Comparison of ENCODE assay signal across 7 cellular contexts in the genomic region with DNA sequence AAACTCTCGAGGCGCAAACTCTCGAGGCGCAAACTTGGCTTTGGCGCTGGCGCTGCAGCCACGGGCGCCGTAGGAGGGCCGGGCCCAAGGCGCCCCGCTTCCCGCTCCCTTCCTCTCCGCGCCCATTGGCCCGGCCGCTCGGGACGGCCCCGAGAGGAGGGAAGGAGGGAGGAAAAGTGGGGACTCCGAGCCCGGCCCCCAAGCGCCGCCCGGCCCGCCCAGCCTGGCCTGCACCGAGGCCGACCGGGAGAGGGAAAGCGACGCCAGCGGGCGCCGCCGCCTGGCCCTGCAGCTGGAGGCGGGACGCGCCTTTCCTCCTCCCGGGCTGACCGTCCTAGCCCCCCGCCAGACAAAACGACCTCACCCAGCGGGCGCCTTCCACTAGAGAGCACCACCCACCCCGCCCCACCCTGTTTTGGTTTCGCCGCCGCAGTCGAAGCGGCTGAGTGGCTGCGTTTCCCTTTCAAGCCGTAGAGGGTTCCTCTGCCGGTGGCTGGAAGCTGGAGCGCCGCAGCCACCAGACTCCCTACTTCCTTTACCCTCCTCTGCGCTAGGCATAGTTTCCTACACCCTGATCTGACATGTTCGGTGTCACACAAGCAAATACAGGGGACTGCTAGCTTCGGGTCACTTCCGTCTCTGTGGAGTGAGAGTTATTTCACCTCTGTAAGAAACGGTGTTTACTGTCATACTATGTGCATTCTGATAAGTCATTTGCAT. TPM values are rescaled to one million over a fixed set of nuclear protein-coding genes. Genes with fewer than 3 reads are reported as not detected.
A peak's percentile ranks its signal among the peaks of the same experiment; 100 is the strongest.
DNase-seq lines count a peak whose midpoint lies in the region; ATAC-seq, FAIRE-seq and TF ChIP-seq lines count a peak whose summit lies in the region.

A gene with protein sequence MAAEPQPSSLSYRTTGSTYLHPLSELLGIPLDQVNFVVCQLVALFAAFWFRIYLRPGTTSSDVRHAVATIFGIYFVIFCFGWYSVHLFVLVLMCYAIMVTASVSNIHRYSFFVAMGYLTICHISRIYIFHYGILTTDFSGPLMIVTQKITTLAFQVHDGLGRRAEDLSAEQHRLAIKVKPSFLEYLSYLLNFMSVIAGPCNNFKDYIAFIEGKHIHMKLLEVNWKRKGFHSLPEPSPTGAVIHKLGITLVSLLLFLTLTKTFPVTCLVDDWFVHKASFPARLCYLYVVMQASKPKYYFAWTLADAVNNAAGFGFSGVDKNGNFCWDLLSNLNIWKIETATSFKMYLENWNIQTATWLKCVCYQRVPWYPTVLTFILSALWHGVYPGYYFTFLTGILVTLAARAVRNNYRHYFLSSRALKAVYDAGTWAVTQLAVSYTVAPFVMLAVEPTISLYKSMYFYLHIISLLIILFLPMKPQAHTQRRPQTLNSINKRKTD (minus strand): TSS at position 78 of the 720 bp plus-strand sequence. CDS start 235 bp downstream, outside the sequence.

- H3K36me3 Mint-ChIP-seq in brain, result no peaks in the 10 kb centered on the region

- TF ChIP-seq CTCF in brain (conservative IDR thresholded peaks at IDR 0.05), result peak in 1 of 2 experiments; percentile 29

- peak; percentile 74 for ATAC-seq in HG02938 (IDR thresholded peaks at IDR 0.05; ENCODE audit: unreplicated experiment)

- peak within 1 kb of the TSS; percentile 90 to 97 (median 94) for H3K4me3 Mint-ChIP-seq in brain

- H3K27me3 ChIP-seq in skeletal muscle tissue (ENCODE audit: control insufficient read depth in 3 of 3, insufficient read depth in 3 of 3, low read length in 3 of 3), result no peaks in the 10 kb centered on the region

- peak within 1 kb of the TSS; percentile 84 to 92 (median 88) for H3K9ac ChIP-seq in skeletal muscle tissue (ENCODE audit: low read depth in 1 of 3, low read length in 3 of 3)

- no peaks in the 10 kb centered on the region for H3K36me3 ChIP-seq in skeletal muscle tissue (ENCODE audit: control insufficient read depth in 3 of 3, insufficient read depth in 3 of 3, low read length in 3 of 3)

- peaks cover 27% of the 10 kb centered on the region for H3K27me3 Mint-ChIP-seq in brain

- peak within 1 kb of the TSS; percentile 84 for H3K4me3 ChIP-seq in iPS-18c (ENCODE audit: insufficient read depth, low read depth, low read length)
- peak within 1 kb of the TSS; percentile 81 to 85 (median 83) for H3K4me3 ChIP-seq in skeletal muscle tissue (ENCODE audit: low read length in 3 of 3)

- peak within 1 kb of the TSS; percentile 65 to 95 (median 91) for H3K27ac Mint-ChIP-seq in brain

- H3K4me1 ChIP-seq in skeletal muscle tissue (ENCODE audit: control insufficient read depth in 3 of 3, insufficient read depth in 3 of 3, low read length in 3 of 3), result peaks cover 8 to 22% (median 10%) of the 10 kb centered on the region in 3 donors

- FAIRE-seq in GM18507 (lab: Jason Lieb, UNC), result peak; percentile 83

- H3K9me3 ChIP-seq in iPS-18c (ENCODE audit: control insufficient read depth, insufficient read depth, low read length) (no peaks in the 10 kb centered on the region), skeletal muscle tissue (ENCODE audit: control insufficient read depth in 3 of 3, low read length in 3 of 3) (no peaks in the 10 kb centered on the region)

- peak within 1 kb of the TSS; percentile 85 for H3K27ac ChIP-seq in skeletal muscle tissue (ENCODE audit: low read depth, low read length)

- DNase-seq in GM18507 (ENCODE audit: extremely low spot score, insufficient read length, low read depth) (peak; percentile 55), NCI-H1930 (lab: John Stamatoyannopoulos, UW) (peak; percentile 76 to 86), T-helper 9 cell (peak; percentile 47)

- H3K4me1 Mint-ChIP-seq in brain, result peaks cover 20% of the 10 kb centered on the region

- H3K9me3 Mint-ChIP-seq in brain, result no peaks in the 10 kb centered on the region

RNA-seq across cellular contexts. Expression of the gene that starts here (rescaled TPM):
- 1.3 TPM for polyA plus RNA-seq in brain (ENCODE audit: insufficient read depth, low read depth, low replicate concordance)
- 8.9 TPM for total RNA-seq in skeletal muscle tissue

Comparison
In these comparisons a context has a peak if more than half of its experiments do, and no peak if none do; other contexts are left out.
1. Peak in every context shown above with its lines: DNase-seq, ATAC-seq, H3K4me3 ChIP-seq and H3K27ac ChIP-seq.